Comparison of ENCODE assay signal across 9 cellular contexts in genomic region chr19:46898731-46899130, GRCh38. TPM values are rescaled to one million over a fixed set of nuclear protein-coding genes. Genes with fewer than 3 reads are reported as not detected.
DNase-seq lines count a peak whose midpoint lies in the region; ATAC-seq, FAIRE-seq and TF ChIP-seq lines count a peak whose summit lies in the region.
"Had no signal": no experiment of that assay in that cellular context is flagged by ENCODE, and none has a peak within 500 bp of the region (broad histone marks: within the 10 kb centered on the region; RNA-seq: fewer than 3 reads in every experiment).

No MANE protein-coding gene starts in this region.

- H3K36me3 ChIP-seq in MG63, result peaks cover 3% of the 10 kb centered on the region; the same call in 1 of the 2 replicates
- no peaks in the 10 kb centered on the region for H3K36me3 ChIP-seq in keratinocyte (ENCODE audit: control insufficient read depth in 2 of 2, extremely low read depth in 1 of 2, insufficient read depth in 2 of 2, low read length in 2 of 2)
- no peaks in the 10 kb centered on the region for H3K36me3 ChIP-seq in thyroid gland
- H3K36me3 ChIP-seq: pancreas had no signal

- 76 to 85% methylated on average over 5 of the region's 5 CpGs for whole genome bisulfite sequencing in thyroid gland, 2 donors

- H3K9me1 ChIP-seq in keratinocyte (ENCODE audit: control insufficient read depth, extremely low read depth, insufficient read depth, low read length), result no peaks in the 10 kb centered on the region

- dilution Hi-C loops in keratinocyte (cut with MboI; ENCODE audit: extremely low pct_ligation_motif_present, low sequenced_read_pairs), result no loop called here

- H3K4me1 ChIP-seq in keratinocyte (ENCODE audit: control insufficient read depth, extremely low read depth, insufficient read depth, low read length), result peaks cover 54% of the 10 kb centered on the region
- peaks cover 41 to 59% of the 10 kb centered on the region in 2 donors for H3K4me1 ChIP-seq in thyroid gland

- FAIRE-seq in keratinocyte (lab: Jason Lieb, UNC), result peak; percentile 95
- FAIRE-seq: pancreas had no signal

- no peaks in the 10 kb centered on the region for H3K27me3 ChIP-seq in MG63
- no peaks in the 10 kb centered on the region for H3K27me3 ChIP-seq in keratinocyte (ENCODE audit: control insufficient read depth, extremely low read depth, insufficient read depth, low read length)
- H3K27me3 ChIP-seq in thyroid gland, result no peaks in the 10 kb centered on the region
- H3K27me3 ChIP-seq: pancreas had no signal

- H3K4me3 ChIP-seq in MG63 (no peak overlapping the region), coronary artery (peak overlapping the region; percentile 4), keratinocyte (ENCODE audit: control insufficient read depth in 2 of 3, extremely low read depth in 1 of 3, insufficient read depth in 2 of 3, low read depth in 1 of 3, low read length in 3 of 3) (peak overlapping the region in 1 of 3 experiments; percentile 29), thyroid gland (replicated peaks in 1 of 3) (no peak overlapping the region)
- H3K4me3 ChIP-seq: pancreas had no signal

- TF ChIP-seq CTCF in coronary artery (IDR thresholded peaks at IDR 0.05) (no peak), keratinocyte (optimal IDR thresholded peaks at IDR 0.05 in 1 of 3, IDR thresholded peaks at IDR 0.05 in 1 of 3, conservative IDR thresholded peaks at IDR 0.05 in 1 of 3; ENCODE audit: extremely low read depth in 1 of 3, insufficient read depth in 2 of 3, low read length in 3 of 3) (no peak), thyroid gland (IDR thresholded peaks at IDR 0.05) (no peak)

- no peak for TF ChIP-seq POLR2A in thyroid gland (IDR thresholded peaks at IDR 0.05)

- H3K4me2 ChIP-seq in keratinocyte (ENCODE audit: control insufficient read depth, extremely low read depth, insufficient read depth, low read depth, low read length), result peak overlapping the region; percentile 83

- DNase-seq in MG63, result peak; percentile 57
- no peak for DNase-seq in coronary artery (ENCODE audit: low spot score)
- DNase-seq in keratinocyte (ENCODE audit: low read depth, low spot score), result peak; percentile 50
- DNase-seq in superior temporal gyrus (ENCODE audit: extremely low spot score), result peak; percentile 79
- DNase-seq in thyroid gland, result no peak
- DNase-seq: activated T-cell treated with anti-CD3 and anti-CD28 coated beads, Interleukin-2, amount 50 U/mL, for 48 hours; pancreas had no signal

- peak overlapping the region; percentile 19 for H3K9ac ChIP-seq in keratinocyte (ENCODE audit: control insufficient read depth, extremely low read depth, insufficient read depth, low read length)

- intact Hi-C loops in thyroid gland (cut with DNase I), result no loop called here

- no peaks in the 10 kb centered on the region for H4K20me1 ChIP-seq in keratinocyte (ENCODE audit: control insufficient read depth, extremely low read depth, insufficient read depth, low read length)

- H2AFZ ChIP-seq in keratinocyte (ENCODE audit: control insufficient read depth, low read length), result no peak overlapping the region

- no peak overlapping the region for H3K27ac ChIP-seq in coronary artery
- H3K27ac ChIP-seq in keratinocyte (ENCODE audit: control insufficient read depth, insufficient read depth, low read length), result peak overlapping the region; percentile 45
- no peak overlapping the region for H3K27ac ChIP-seq in thyroid gland
- H3K27ac ChIP-seq: pancreas had no signal

- H3K9me3 ChIP-seq in MG63, result no peaks in the 10 kb centered on the region
- H3K9me3 ChIP-seq in keratinocyte (ENCODE audit: control insufficient read depth, low read depth, low read length), result no peaks in the 10 kb centered on the region
- no peaks in the 10 kb centered on the region for H3K9me3 ChIP-seq in thyroid gland
- H3K9me3 ChIP-seq: pancreas had no signal

- ATAC-seq in HG03159 (IDR thresholded peaks at IDR 0.05; ENCODE audit: unreplicated experiment) (no peak), HG02798 (IDR thresholded peaks at IDR 0.05; ENCODE audit: poor library complexity, unreplicated experiment) (no peak)

- peaks cover 50% of the 10 kb centered on the region for H3K79me2 ChIP-seq in keratinocyte (ENCODE audit: control insufficient read depth, insufficient read depth, low read length)

RNA-seq across cellular contexts. Expression of gene ARHGAP35, which starts 37.9 kb away (rescaled TPM):
- total RNA-seq in MG63 (2014; rRNA removed; shearing (Covaris generic); ENCODE audit: low replicate concordance), result 7.8 and 14.7 TPM in 2 replicates
- 14.3 to 21.7 TPM (median 19.5 TPM) in 3 replicates for polyA plus RNA-seq in keratinocyte
- 10.5 TPM for polyA plus RNA-seq in keratinocyte (2011; ENCODE audit: low read depth)
- 15.7 and 18.8 TPM in 2 replicates for polyA plus RNA-seq in keratinocyte (2011; cell fraction: cytosol; rRNA removed)
- polyA plus RNA-seq in keratinocyte (2011; cell fraction: nucleus; rRNA removed), result 39.3 and 40.4 TPM in 2 replicates
- 14.8 and 26.2 TPM in 2 replicates for polyA plus RNA-seq in keratinocyte (2012; ENCODE audit: low replicate concordance)
- 35.4 to 53.2 TPM (median 45.6 TPM) in 3 replicates for polyA minus RNA-seq in keratinocyte
- 20.0 TPM for polyA minus RNA-seq in keratinocyte (2011; cell fraction: cytosol; rRNA and poly(A)+ RNA removed)
- 33.8 and 54.2 TPM in 2 replicates for polyA minus RNA-seq in keratinocyte (2011; cell fraction: nucleus; rRNA and poly(A)+ RNA removed)
- 10 to 100 TPM; 51.2 to 82.9 (median 67.0) TPM for total RNA-seq in thyroid gland

RNA-seq across cellular contexts. Expression of gene AP2S1, which starts 48.1 kb away (rescaled TPM):
- 216 and 390 TPM in 2 replicates for total RNA-seq in MG63 (2014; rRNA removed; shearing (Covaris generic); ENCODE audit: low replicate concordance)
- 183 to 218 TPM (median 192 TPM) in 3 replicates for polyA plus RNA-seq in keratinocyte
- 55.4 TPM for polyA plus RNA-seq in keratinocyte (2011; ENCODE audit: low read depth)
- polyA plus RNA-seq in keratinocyte (2011; cell fraction: cytosol; rRNA removed), result 153 and 244 TPM in 2 replicates
- polyA plus RNA-seq in keratinocyte (2011; cell fraction: nucleus; rRNA removed), result 61.8 and 80.5 TPM in 2 replicates
- polyA plus RNA-seq in keratinocyte (2012; ENCODE audit: low replicate concordance), result 182 and 267 TPM in 2 replicates
- 77.5 to 115 TPM (median 95.2 TPM) in 3 replicates for polyA minus RNA-seq in keratinocyte
- polyA minus RNA-seq in keratinocyte (2011; cell fraction: cytosol; rRNA and poly(A)+ RNA removed), result 177 TPM
- 21.6 and 26.3 TPM in 2 replicates for polyA minus RNA-seq in keratinocyte (2011; cell fraction: nucleus; rRNA and poly(A)+ RNA removed)
- 10 to 100 TPM; 29.8 to 98.4 (median 64.1) TPM for total RNA-seq in thyroid gland

Comparison
In these comparisons a context has a peak if more than half of its experiments do, and no peak if none do; other contexts are left out.
1. DNase-seq: peak in MG63 (single experiment), keratinocyte (single experiment) and superior temporal gyrus (single experiment); none in coronary artery (single experiment) and thyroid gland (0 of 2).